In genomic region chr22:27531782-27532530, GRCh38 we compare ENCODE assay signal across 14 cellular contexts.
DNase-seq lines count a peak whose midpoint lies in the region; ATAC-seq and TF ChIP-seq lines count a peak whose summit lies in the region.
"Had no signal": no experiment of that assay in that cellular context is flagged by ENCODE, and none has a peak within 500 bp of the region (broad histone marks: within the 10 kb centered on the region; RNA-seq: fewer than 3 reads in every experiment).

No MANE protein-coding gene starts in this region.

- H2BK5ac ChIP-seq in mesenchymal stem cell (ENCODE audit: low read depth, low read length, poor library complexity, severe bottlenecking), result peak overlapping the region; percentile 14

- H3K9ac ChIP-seq in PC-3 (ENCODE audit: low read length) (no peak overlapping the region), mesenchymal stem cell (ENCODE audit: low read length) (no peak overlapping the region), colonic mucosa (ENCODE audit: low read depth in 2 of 2, low read length in 2 of 2) (no peak overlapping the region)

- no peaks in the 10 kb centered on the region for H3K9me3 ChIP-seq in PC-3 (ENCODE audit: low read length)
- H3K9me3 ChIP-seq in mesenchymal stem cell (ENCODE audit: control insufficient read depth, low read length), result peaks cover 6% of the 10 kb centered on the region
- H3K9me3 ChIP-seq in colonic mucosa, result no peaks in the 10 kb centered on the region
- H3K9me3 ChIP-seq: gastrocnemius medialis, prostate gland had no signal

- H3K4me1 ChIP-seq in PC-3 (ENCODE audit: insufficient read depth, low read length), result peaks cover 5% of the 10 kb centered on the region; the same call in 1 of the 2 replicates
- H3K4me1 ChIP-seq in mesenchymal stem cell (ENCODE audit: control insufficient read depth, insufficient read depth, low read depth, low read length), result peaks cover 7% of the 10 kb centered on the region
- H3K4me1 ChIP-seq in colonic mucosa, result no peaks in the 10 kb centered on the region
- H3K4me1 ChIP-seq: prostate gland had no signal

- BruUV-seq in PC-3 (replicated peaks; lab: Mats Ljungman, UMichigan), result no TSS peak

- no peak for TF ChIP-seq CTCF in AG09309 (IDR thresholded peaks at IDR 0.05; ENCODE audit: control insufficient read depth, insufficient read depth, low read depth, low read length, missing control alignments)
- no peak for TF ChIP-seq CTCF in PC-3 (conservative IDR thresholded peaks at IDR 0.05; ENCODE audit: low read depth, low read length)
- no peak for TF ChIP-seq CTCF in epithelial cell of esophagus (IDR thresholded peaks at IDR 0.05; ENCODE audit: insufficient read depth, low read depth, low read length, missing control alignments)
- TF ChIP-seq CTCF in colonic mucosa (IDR thresholded peaks at IDR 0.05), result no peak

- H4K91ac ChIP-seq in mesenchymal stem cell (ENCODE audit: low read length), result no peak overlapping the region

- no peaks in the 10 kb centered on the region for H3K27me3 ChIP-seq in PC-3 (ENCODE audit: low read length)
- H3K27me3 ChIP-seq in mesenchymal stem cell (ENCODE audit: control insufficient read depth in 1 of 2, insufficient read depth in 1 of 2, low read length in 2 of 2), result peaks cover 0 to 24% of the 10 kb centered on the region in 2 experiments
- no peaks in the 10 kb centered on the region for H3K27me3 ChIP-seq in colonic mucosa
- H3K27me3 ChIP-seq: gastrocnemius medialis had no signal

- 69% methylated on average over 6 of the region's 8 CpGs for WGBS in mesenchymal stem cell

- H3F3A ChIP-seq in PC-3 (ENCODE audit: low read length, unreplicated experiment), result no peaks in the 10 kb centered on the region

- H3K9me2 ChIP-seq in PC-3 (replicated peaks; ENCODE audit: low read length), result no peaks in the 10 kb centered on the region

- POLR2A ChIA-PET in PC-3 (lab: Charles Lee; ENCODE audit: unreplicated experiment), result no interaction called here

- CTCF ChIA-PET in PC-3 (lab: Charles Lee), result no interaction called here

- no peak overlapping the region for H2AFZ ChIP-seq in PC-3 (ENCODE audit: low read length)
- H2AFZ ChIP-seq in mesenchymal stem cell (ENCODE audit: low read depth, low read length), result no peak overlapping the region

- no peaks in the 10 kb centered on the region for H3K79me1 ChIP-seq in mesenchymal stem cell (replicated peaks; ENCODE audit: low read length, poor library complexity, severe bottlenecking)

- peak; percentile 8 for DNase-seq in AG09309 (ENCODE audit: low read depth)
- peak; percentile 30 for DNase-seq in PC-3
- peak; percentile 67 for DNase-seq in epithelial cell of esophagus (ENCODE audit: low read depth)
- DNase-seq in mesenchymal stem cell, result peak; percentile 92
- DNase-seq in T-helper 2 cell, result no peak
- DNase-seq in colonic mucosa, result no peak
- DNase-seq in GF-D8 (lab: John Stamatoyannopoulos, UW), result no peak
- DNase-seq: gastrocnemius medialis, H7, KBM-7, NCI-H2171 had no signal

- H3K23ac ChIP-seq in mesenchymal stem cell (ENCODE audit: low read length in 2 of 2), result no peak overlapping the region

- H2BK15ac ChIP-seq in mesenchymal stem cell (ENCODE audit: low read depth, poor library complexity, severe bottlenecking), result no peak overlapping the region

- H3K4me3 ChIP-seq in AG09309 (ENCODE audit: control insufficient read depth, low read depth, low read length) (no peak overlapping the region), PC-3 (ENCODE audit: low read length) (no peak overlapping the region), epithelial cell of esophagus (ENCODE audit: low read length) (no peak overlapping the region), mesenchymal stem cell (ENCODE audit: insufficient read depth in 1 of 2, low read depth in 1 of 2, low read length in 2 of 2) (no peak overlapping the region), colonic mucosa (no peak overlapping the region)
- H3K4me3 ChIP-seq: gastrocnemius medialis, prostate gland had no signal

- no peak overlapping the region for H3K4ac ChIP-seq in mesenchymal stem cell (ENCODE audit: low read depth in 1 of 2, low read length in 2 of 2)

- H4K8ac ChIP-seq in mesenchymal stem cell (ENCODE audit: low read length), result no peak overlapping the region

- no peak for ATAC-seq in PC-3
- no peak for ATAC-seq in HG03432 (IDR thresholded peaks at IDR 0.05; ENCODE audit: unreplicated experiment)

- H2BK12ac ChIP-seq in mesenchymal stem cell (ENCODE audit: low read length in 2 of 2), result no peak overlapping the region

- H3K36me3 ChIP-seq in PC-3 (ENCODE audit: low read depth, low read length), result no peaks in the 10 kb centered on the region
- no peaks in the 10 kb centered on the region for H3K36me3 ChIP-seq in mesenchymal stem cell (ENCODE audit: control insufficient read depth in 1 of 2, insufficient read depth in 2 of 2, low read depth in 1 of 2, low read length in 2 of 2)
- no peaks in the 10 kb centered on the region for H3K36me3 ChIP-seq in colonic mucosa
- H3K36me3 ChIP-seq: gastrocnemius medialis, prostate gland had no signal

- H3K27ac ChIP-seq in PC-3 (ENCODE audit: low read length), result no peak overlapping the region
- H3K27ac ChIP-seq in mesenchymal stem cell (ENCODE audit: low read length, poor library complexity, severe bottlenecking), result no peak overlapping the region
- no peak overlapping the region for H3K27ac ChIP-seq in colonic mucosa
- H3K27ac ChIP-seq: C4-2B, gastrocnemius medialis, prostate gland had no signal

- no peak overlapping the region for H2BK120ac ChIP-seq in mesenchymal stem cell (ENCODE audit: low read depth, low read length)

- no peak overlapping the region for H3K14ac ChIP-seq in mesenchymal stem cell (ENCODE audit: low read length in 2 of 2)

- no peak overlapping the region for H3K18ac ChIP-seq in mesenchymal stem cell (ENCODE audit: low read depth in 1 of 2, low read length in 2 of 2)

- no peak overlapping the region for H2AK5ac ChIP-seq in mesenchymal stem cell (ENCODE audit: low read length, severe bottlenecking)

- H3K4me2 ChIP-seq in PC-3 (ENCODE audit: low read length) (no peak overlapping the region), mesenchymal stem cell (ENCODE audit: low read length, poor library complexity, severe bottlenecking) (no peak overlapping the region)

- intact Hi-C loops in PC-3 (cut with micrococcal nuclease), result no loop called here
- intact Hi-C loops in colonic mucosa (cut with DNase I), result no loop called here

- no peaks in the 10 kb centered on the region for H4K20me1 ChIP-seq in PC-3 (ENCODE audit: low read length)

- no peaks in the 10 kb centered on the region for H3K79me2 ChIP-seq in PC-3 (ENCODE audit: low read length)

Comparison
In these comparisons a context has a peak if more than half of its experiments do, and no peak if none do; other contexts are left out.
1. DNase-seq: peak in AG09309 (single experiment), PC-3 (single experiment), epithelial cell of esophagus (single experiment) and mesenchymal stem cell (single experiment); none in T-helper 2 cell (0 of 5), colonic mucosa (single experiment) and GF-D8 (single experiment).